In genomic region chr14:78595797-78596196, GRCh38 we compare ENCODE assay signal across 11 cellular contexts.
A peak's percentile ranks its signal among the peaks of the same experiment; 100 is the strongest.
DNase-seq lines count a peak whose midpoint lies in the region; ATAC-seq and TF ChIP-seq lines count a peak whose summit lies in the region.
"Had no signal": no experiment of that assay in that cellular context is flagged by ENCODE, and none has a peak within 500 bp of the region (broad histone marks: within the 10 kb centered on the region; RNA-seq: fewer than 3 reads in every experiment).

No MANE protein-coding gene starts in this region.

- 55% methylated on average over 6 of the region's 7 CpGs for WGBS in mesenchymal stem cell

- H3K4me2 ChIP-seq in mesenchymal stem cell (ENCODE audit: low read length, poor library complexity, severe bottlenecking) = no peak overlapping the region

- peaks cover 0 to 3% of the 10 kb centered on the region in 2 donors for H3K27me3 Mint-ChIP-seq in CD8-positive, alpha-beta memory T cell

- H3K36me3 ChIP-seq in mesenchymal stem cell (ENCODE audit: control insufficient read depth in 1 of 2, insufficient read depth in 2 of 2, low read depth in 1 of 2, low read length in 2 of 2) = no peaks in the 10 kb centered on the region
- no peaks in the 10 kb centered on the region for H3K36me3 ChIP-seq in CD8-positive, alpha-beta memory T cell (ENCODE audit: insufficient read depth, low read length)

- no peak overlapping the region for H4K91ac ChIP-seq in mesenchymal stem cell (ENCODE audit: low read length)

- no peak overlapping the region for H2BK120ac ChIP-seq in mesenchymal stem cell (ENCODE audit: low read depth, low read length)

- POLR2A ChIA-PET in GM10248 (lab: Yijun Ruan, JAX) = no interaction called here
- POLR2A ChIA-PET in CD8-positive, alpha-beta memory T cell (lab: Charles Lee) = no interaction called here

- no peaks in the 10 kb centered on the region for H3K9me3 Mint-ChIP-seq in CD8-positive, alpha-beta memory T cell
- H3K9me3 Mint-ChIP-seq: activated T-helper 1 cell treated with anti-CD3 and anti-CD28 coated beads, Interleukin-12 subunit alpha, Interleukin-12 subunit beta, Interleukin-2, Interleukin-4 antibody, amounts not matched to agents 30 ng/mL and 10 ng/mL and 1 ng/mL, durations not matched to agents 14 hours and 24 hours and 36 hours; T-cell had no signal

- H2BK12ac ChIP-seq in mesenchymal stem cell (ENCODE audit: low read length in 2 of 2) = no peak overlapping the region

- no peaks in the 10 kb centered on the region for H3K4me1 Mint-ChIP-seq in CD8-positive, alpha-beta memory T cell

- no peak for DNase-seq in AG09309 (ENCODE audit: low read depth)
- no peak for DNase-seq in GM10248 (ENCODE audit: extremely low spot score)
- DNase-seq in NCI-H748 treated with DMSO at 0.1 percent for 48 hours (lab: John Stamatoyannopoulos, UW) = peak; percentile 25
- no peak for DNase-seq in fibroblast of pulmonary artery (ENCODE audit: low read depth)
- no peak for DNase-seq in cerebellar cortex (ENCODE audit: low spot score)
- DNase-seq in mesenchymal stem cell = no peak
- DNase-seq in CD8-positive, alpha-beta memory T cell = no peak
- DNase-seq: mucosa of descending colon, T-cell had no signal

- no peaks in the 10 kb centered on the region for H3K9me3 ChIP-seq in mesenchymal stem cell (ENCODE audit: control insufficient read depth, low read length)
- no peaks in the 10 kb centered on the region for H3K9me3 ChIP-seq in CD8-positive, alpha-beta memory T cell (ENCODE audit: low read length)
- H3K9me3 ChIP-seq: mucosa of descending colon had no signal

- H3K9ac ChIP-seq in mesenchymal stem cell (ENCODE audit: low read length) = no peak overlapping the region

- H3K4me1 ChIP-seq in mesenchymal stem cell (ENCODE audit: control insufficient read depth, insufficient read depth, low read depth, low read length) = no peaks in the 10 kb centered on the region
- no peaks in the 10 kb centered on the region for H3K4me1 ChIP-seq in CD8-positive, alpha-beta memory T cell (ENCODE audit: insufficient read depth, low read length)

- H3K4me3 Mint-ChIP-seq in CD8-positive, alpha-beta memory T cell = no peak overlapping the region
- H3K4me3 Mint-ChIP-seq: activated T-helper 1 cell treated with anti-CD3 and anti-CD28 coated beads, Interleukin-12 subunit alpha, Interleukin-12 subunit beta, Interleukin-2, Interleukin-4 antibody, amounts not matched to agents 30 ng/mL and 10 ng/mL and 1 ng/mL, durations not matched to agents 14 hours and 24 hours and 36 hours; T-cell had no signal

- no peak overlapping the region for H3K18ac ChIP-seq in mesenchymal stem cell (ENCODE audit: low read depth in 1 of 2, low read length in 2 of 2)

- no peak overlapping the region for H3K23ac ChIP-seq in mesenchymal stem cell (ENCODE audit: low read length in 2 of 2)

- no peak overlapping the region for H3K27ac Mint-ChIP-seq in CD8-positive, alpha-beta memory T cell
- H3K27ac Mint-ChIP-seq: activated T-helper 1 cell treated with anti-CD3 and anti-CD28 coated beads, Interleukin-12 subunit alpha, Interleukin-12 subunit beta, Interleukin-2, Interleukin-4 antibody, amounts not matched to agents 30 ng/mL and 10 ng/mL and 1 ng/mL, durations not matched to agents 14 hours and 24 hours and 36 hours; T-cell had no signal

- no peak overlapping the region for H4K8ac ChIP-seq in mesenchymal stem cell (ENCODE audit: low read length)

- H3K4me3 ChIP-seq in AG09309 (ENCODE audit: control insufficient read depth, low read depth, low read length) (no peak overlapping the region), fibroblast of pulmonary artery (replicated peaks; ENCODE audit: low read depth, low read length) (no peak overlapping the region), mesenchymal stem cell (ENCODE audit: insufficient read depth in 1 of 2, low read depth in 1 of 2, low read length in 2 of 2) (no peak overlapping the region)
- H3K4me3 ChIP-seq in CD8-positive, alpha-beta memory T cell (ENCODE audit: low read length) = no peak overlapping the region
- H3K4me3 ChIP-seq: mucosa of descending colon had no signal

- no peaks in the 10 kb centered on the region for H3K36me3 Mint-ChIP-seq in CD8-positive, alpha-beta memory T cell
- H3K36me3 Mint-ChIP-seq: T-cell had no signal

- H3K27me3 ChIP-seq in mesenchymal stem cell (ENCODE audit: control insufficient read depth in 1 of 2, insufficient read depth in 1 of 2, low read length in 2 of 2) = no peaks in the 10 kb centered on the region
- H3K27me3 ChIP-seq in CD8-positive, alpha-beta memory T cell (ENCODE audit: insufficient read depth, low read length, poor library complexity, severe bottlenecking) = no peaks in the 10 kb centered on the region

- no peak overlapping the region for H2BK5ac ChIP-seq in mesenchymal stem cell (ENCODE audit: low read depth, low read length, poor library complexity, severe bottlenecking)

- ATAC-seq in GM21528 (IDR thresholded peaks at IDR 0.05; ENCODE audit: low FRiP score, unreplicated experiment) = no peak
- ATAC-seq: mucosa of descending colon, T-cell had no signal

- TF ChIP-seq CTCF in AG09309 (IDR thresholded peaks at IDR 0.05; ENCODE audit: control insufficient read depth, insufficient read depth, low read depth, low read length, missing control alignments) (peak; percentile 34), GM10248 (IDR thresholded peaks at IDR 0.05; ENCODE audit: control extremely low read depth, extremely low read depth, low read depth, missing control alignments) (peak; percentile 33), fibroblast of pulmonary artery (IDR thresholded peaks at IDR 0.05; ENCODE audit: low read length, missing control alignments) (peak; percentile 10)

- no peak overlapping the region for H2AFZ ChIP-seq in mesenchymal stem cell (ENCODE audit: low read depth, low read length)

- H2BK15ac ChIP-seq in mesenchymal stem cell (ENCODE audit: low read depth, poor library complexity, severe bottlenecking) = no peak overlapping the region

- H3K27ac ChIP-seq in mesenchymal stem cell (ENCODE audit: low read length, poor library complexity, severe bottlenecking) = no peak overlapping the region
- H3K27ac ChIP-seq in CD8-positive, alpha-beta memory T cell (ENCODE audit: low read depth, low read length) = no peak overlapping the region

- CTCF ChIA-PET in GM10248 (lab: Yijun Ruan, JAX) = interaction anchor here (1.8 to 6.0 kb wide), 6 partner anchors 9 to 733 kb away, joined by 9 to 58 read pairs (median 34); no protein-coding TSS in a partner anchor
- CTCF ChIA-PET in CD8-positive, alpha-beta memory T cell (lab: Charles Lee) = interaction anchor here (1.0 kb wide), 1 partner anchor 12 kb away, joined by 3 read pairs; no protein-coding TSS in a partner anchor

- H3K14ac ChIP-seq in mesenchymal stem cell (ENCODE audit: low read length in 2 of 2) = no peak overlapping the region

- H3K4ac ChIP-seq in mesenchymal stem cell (ENCODE audit: low read depth in 1 of 2, low read length in 2 of 2) = no peak overlapping the region

- H3K79me1 ChIP-seq in mesenchymal stem cell (replicated peaks; ENCODE audit: low read length, poor library complexity, severe bottlenecking) = no peaks in the 10 kb centered on the region

- no peak overlapping the region for H2AK5ac ChIP-seq in mesenchymal stem cell (ENCODE audit: low read length, severe bottlenecking)
